In the genomic region with DNA sequence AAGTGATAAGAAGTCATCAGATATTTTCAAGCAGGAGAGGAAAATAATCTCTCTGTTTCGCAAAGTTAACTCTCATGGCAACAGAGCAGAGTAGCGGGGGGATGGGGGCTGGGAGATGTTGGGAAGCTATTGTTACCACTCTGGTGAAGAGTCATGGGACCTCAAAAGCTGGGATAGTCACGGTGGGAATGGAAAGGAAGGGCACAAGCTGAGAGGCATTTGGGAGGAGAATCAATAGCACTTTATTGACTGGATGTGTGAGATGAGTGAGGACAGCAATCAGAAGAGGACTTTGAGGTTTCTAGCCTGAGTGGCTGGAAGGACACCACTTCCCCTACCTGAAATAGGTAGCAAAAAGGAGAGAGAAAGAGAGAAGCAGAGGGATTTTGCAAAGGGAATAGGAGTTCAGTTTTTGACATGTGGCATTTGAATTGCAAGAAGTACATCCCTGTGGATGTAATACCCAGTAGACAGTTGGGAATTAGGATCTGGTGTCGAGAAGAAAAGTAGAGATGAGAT, we compare ENCODE assay signal across 10 cellular contexts. TPM values are rescaled to one million over a fixed set of nuclear protein-coding genes. Genes with fewer than 3 reads are reported as not detected.
DNase-seq lines count a peak whose midpoint lies in the region; ATAC-seq and TF ChIP-seq lines count a peak whose summit lies in the region.
"Had no signal": no experiment of that assay in that cellular context is flagged by ENCODE, and none has a peak within 500 bp of the region (broad histone marks: within the 10 kb centered on the region; RNA-seq: fewer than 3 reads in every experiment).

No MANE protein-coding gene starts in this region.

- TF ChIP-seq RAD21 in liver (IDR thresholded peaks at IDR 0.05): peak in 1 of 2 donors; percentile 25

- no peaks in the 10 kb centered on the region for H3K27me3 ChIP-seq in brain microvascular endothelial cell (replicated peaks)
- no peaks in the 10 kb centered on the region for H3K27me3 ChIP-seq in liver (ENCODE audit: control insufficient read depth in 4 of 4, insufficient read depth in 4 of 4, low read length in 3 of 4)
- H3K27me3 ChIP-seq in transverse colon: no peaks in the 10 kb centered on the region

- H3K4me3 ChIP-seq in brain microvascular endothelial cell (ENCODE audit: low read depth, low read length) (peak overlapping the region; percentile 54), liver (ENCODE audit: low read depth in 1 of 3, low read length in 3 of 3) (peak overlapping the region; percentile 50 to 68 (median 66)), transverse colon (peak overlapping the region in 3 of 4 donors; percentile 51 to 74 (median 53))
- H3K4me3 ChIP-seq: SK-N-MC had no signal

- TF ChIP-seq POLR2A in transverse colon (IDR thresholded peaks at IDR 0.05): no peak

- WGBS in liver: 7% methylated on average over 4 of the region's 4 CpGs
- WGBS in transverse colon (ENCODE audit: low coverage in 1 of 2), 2 donors: 10 to 15% methylated on average over 4 of the region's 4 CpGs

- no peaks in the 10 kb centered on the region for H3K9me3 ChIP-seq in liver (ENCODE audit: control insufficient read depth in 4 of 4, low read length in 3 of 4)
- no peaks in the 10 kb centered on the region for H3K9me3 ChIP-seq in transverse colon

- H3K9ac ChIP-seq in liver (ENCODE audit: low read depth in 1 of 2, low read length in 2 of 2): peak overlapping the region; percentile 98 to 100

- H3K36me3 ChIP-seq in brain microvascular endothelial cell (replicated peaks) (no peaks in the 10 kb centered on the region), liver (ENCODE audit: control insufficient read depth in 4 of 4, insufficient read depth in 3 of 4, low read depth in 1 of 4, low read length in 3 of 4) (peaks cover 0 to 1% (median 0%) of the 10 kb centered on the region in 4 donors), transverse colon (no peaks in the 10 kb centered on the region)

- no peak for TF ChIP-seq CTCF in brain microvascular endothelial cell (IDR thresholded peaks at IDR 0.05; ENCODE audit: low read depth, low read length, missing control alignments)
- TF ChIP-seq CTCF in liver (IDR thresholded peaks at IDR 0.05; ENCODE audit: low read depth, low read length, missing input control): no peak
- TF ChIP-seq CTCF in transverse colon (IDR thresholded peaks at IDR 0.05): no peak

- peak overlapping the region; percentile 100 for H3K27ac ChIP-seq in brain microvascular endothelial cell
- peak overlapping the region; percentile 100 for H3K27ac ChIP-seq in liver (ENCODE audit: low read depth in 1 of 2, low read length in 2 of 2)
- peak overlapping the region; percentile 93 to 99 (median 98) for H3K27ac ChIP-seq in transverse colon
- H3K27ac ChIP-seq: SK-N-MC had no signal

- in situ Hi-C loops in brain microvascular endothelial cell (cut with HindIII; ENCODE audit: low pct_ligation_motif_present, low sequenced_read_pairs) (no loop called here), transverse colon (cut with MboI; ENCODE audit: low pct_ligation_motif_present in 1 of 4, low pct_unique_long_range_greater_than_20kb in 1 of 4, low sequenced_read_pairs in 3 of 4) (no loop called here)

- peaks cover 10 to 40% (median 13%) of the 10 kb centered on the region in 4 donors for H3K4me1 ChIP-seq in liver (ENCODE audit: control insufficient read depth in 4 of 4, insufficient read depth in 4 of 4, low read length in 3 of 4)
- H3K4me1 ChIP-seq in transverse colon: peaks cover 6 to 81% (median 58%) of the 10 kb centered on the region in 4 donors

- ATAC-seq in GM21447 (IDR thresholded peaks at IDR 0.05; ENCODE audit: unreplicated experiment): no peak

- no peak for TF ChIP-seq EP300 in transverse colon (IDR thresholded peaks at IDR 0.05; ENCODE audit: low read depth)

- intact Hi-C loops in transverse colon (cut with DNase I; ENCODE audit: low total_unique reads): no loop called here

- DNase-seq in NCI-H82 (lab: John Stamatoyannopoulos, UW): peak; percentile 74
- DNase-seq in NCI-H82 treated with DMSO at 0.1 percent for 48 hours (lab: John Stamatoyannopoulos, UW; ENCODE audit: unreplicated experiment): no peak
- DNase-seq in brain microvascular endothelial cell: no peak
- DNase-seq in transverse colon: no peak
- no peak for DNase-seq in cortex of kidney (lab: John Stamatoyannopoulos, UW)
- DNase-seq in activated CD4-positive, alpha-beta T cell treated with anti-CD3 and anti-CD28 coated beads for 4 hours: no peak

TF ChIP-seq in liver, 16 proteins besides CTCF, POLR2A, EP300 and RAD21:
- TF ChIP-seq, protein P1, sequence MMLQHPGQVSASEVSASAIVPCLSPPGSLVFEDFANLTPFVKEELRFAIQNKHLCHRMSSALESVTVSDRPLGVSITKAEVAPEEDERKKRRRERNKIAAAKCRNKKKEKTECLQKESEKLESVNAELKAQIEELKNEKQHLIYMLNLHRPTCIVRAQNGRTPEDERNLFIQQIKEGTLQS (IDR thresholded peaks at IDR 0.05): no peak
- peak; percentile 28 for TF ChIP-seq ZBTB33 (IDR thresholded peaks at IDR 0.05)
- TF ChIP-seq HNF4A (conservative IDR thresholded peaks at IDR 0.05): no peak
- TF ChIP-seq REST (IDR thresholded peaks at IDR 0.05): no peak
- TF ChIP-seq FOXA2 (IDR thresholded peaks at IDR 0.05): no peak
- peak in 1 of 2 donors; percentile 6 for TF ChIP-seq JUND (IDR thresholded peaks at IDR 0.05)
- peak in 1 of 2 donors; percentile 32 for TF ChIP-seq EGR1 (IDR thresholded peaks at IDR 0.05; ENCODE audit: low read depth in 2 of 2)
- no peak for TF ChIP-seq GABPA (IDR thresholded peaks at IDR 0.05 in 1 of 2, conservative IDR thresholded peaks at IDR 0.05 in 1 of 2)
- TF ChIP-seq TAF1 (conservative IDR thresholded peaks at IDR 0.05): no peak
- no peak for TF ChIP-seq RXRA (IDR thresholded peaks at IDR 0.05)
- no peak for TF ChIP-seq HNF4G (IDR thresholded peaks at IDR 0.05)
- TF ChIP-seq, protein P2, sequence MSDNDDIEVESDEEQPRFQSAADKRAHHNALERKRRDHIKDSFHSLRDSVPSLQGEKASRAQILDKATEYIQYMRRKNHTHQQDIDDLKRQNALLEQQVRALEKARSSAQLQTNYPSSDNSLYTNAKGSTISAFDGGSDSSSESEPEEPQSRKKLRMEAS (IDR thresholded peaks at IDR 0.05): peak; percentile 37
- TF ChIP-seq SP1 (IDR thresholded peaks at IDR 0.05): peak; percentile 52
- no peak for TF ChIP-seq NR2F2 (IDR thresholded peaks at IDR 0.05)
- TF ChIP-seq YY1 (IDR thresholded peaks at IDR 0.05): no peak
- peak; percentile 28 for TF ChIP-seq FOXA1 (IDR thresholded peaks at IDR 0.05)

RNA-seq across cellular contexts. Expression of gene SCD, which starts 27.2 kb away (rescaled TPM):
- total RNA-seq in liver: 1,000 to 10,000 TPM in 1 of 2 donors, 100 to 1,000 TPM in 1; 130 to 1,255 TPM
- polyA plus RNA-seq in liver: 100 to 1,000 TPM in 1 of 2 donors, 10 to 100 TPM in 1; 43.4 to 338 TPM
- 10 to 100 TPM in 3 of 4 donors, 1 to 10 TPM in 1; 9.2 to 62.1 (median 21.8) TPM for total RNA-seq in transverse colon

RNA-seq across cellular contexts. Expression of gene PKD2L1, which starts 44.2 kb away (rescaled TPM):
- total RNA-seq in liver (under 1 TPM; 0.08 to 0.14 TPM), transverse colon (1 to 10 TPM in 1 of 4 donors, under 1 TPM in 1, not detected in 2; 0.14 to 1.9 TPM)
- polyA plus RNA-seq in liver: under 1 TPM; 0.06 to 0.15 TPM
- total RNA-seq: dermis microvascular lymphatic vessel endothelial cell had no signal
